In genomic region chr15:48473667-48474066, GRCh38 we compare ENCODE assay signal across 18 cellular contexts.
DNase-seq lines count a peak whose midpoint lies in the region; ATAC-seq and TF ChIP-seq lines count a peak whose summit lies in the region.
"Had no signal": no experiment of that assay in that cellular context is flagged by ENCODE, and none has a peak within 500 bp of the region (broad histone marks: within the 10 kb centered on the region; RNA-seq: fewer than 3 reads in every experiment).

No MANE protein-coding gene starts in this region.

- peaks cover 88% of the 10 kb centered on the region for H3F3A ChIP-seq in GM23248 (ENCODE audit: insufficient read depth)

- H2BK15ac ChIP-seq in IMR-90 (ENCODE audit: low read depth, low read length): no peak overlapping the region

- H3K9me3 Mint-ChIP-seq in chondrocyte (ENCODE audit: low read depth): no peaks in the 10 kb centered on the region
- H3K9me3 Mint-ChIP-seq in osteocyte (ENCODE audit: unreplicated experiment): no peaks in the 10 kb centered on the region
- no peaks in the 10 kb centered on the region for H3K9me3 Mint-ChIP-seq in Caco-2 (ENCODE audit: unreplicated experiment)
- H3K9me3 Mint-ChIP-seq: CD4-positive, CD25-positive, alpha-beta regulatory T cell; CD8-positive, alpha-beta memory T cell; GM23338 had no signal

- H3K79me2 ChIP-seq in GM23248 (ENCODE audit: insufficient read depth): peaks cover 49% of the 10 kb centered on the region

- H2AFZ ChIP-seq in GM23248: no peak overlapping the region
- no peak overlapping the region for H2AFZ ChIP-seq in IMR-90 (replicated peaks; ENCODE audit: low read length, poor library complexity)
- H2AFZ ChIP-seq: GM23338 had no signal

- no peak for DNase-seq in GM23248
- DNase-seq in IMR-90: no peak
- no peak for DNase-seq in chondrocyte (ENCODE audit: low spot score)
- DNase-seq in osteocyte (ENCODE audit: extremely low spot score, unreplicated experiment): no peak
- no peak for DNase-seq in Caco-2
- no peak for DNase-seq in stimulated activated CD4-positive, alpha-beta T cell treated with anti-CD3 and anti-CD28 coated beads, Interleukin-4, amount 100 ng/mL, for 1 hour
- DNase-seq in activated CD4-positive, alpha-beta T cell treated with anti-CD3 and anti-CD28 coated beads for 1 hour: no peak
- DNase-seq: ACHN; BE2C; C1 segment of cervical spinal cord; CD4-positive, CD25-positive, alpha-beta regulatory T cell; CD8-positive, alpha-beta memory T cell; DMS153; DMS79; GDM1; HCEC 1CT had no signal

- H4K20me1 ChIP-seq in GM23248 (ENCODE audit: insufficient read depth): no peaks in the 10 kb centered on the region
- no peaks in the 10 kb centered on the region for H4K20me1 ChIP-seq in IMR-90 (ENCODE audit: insufficient read depth, low read length)

- H3K4me1 Mint-ChIP-seq in chondrocyte (ENCODE audit: low read depth) (peaks cover 83% of the 10 kb centered on the region), osteocyte (ENCODE audit: unreplicated experiment) (peaks cover 68% of the 10 kb centered on the region), Caco-2 (ENCODE audit: low read depth, unreplicated experiment) (no peaks in the 10 kb centered on the region)
- H3K4me1 Mint-ChIP-seq: CD4-positive, CD25-positive, alpha-beta regulatory T cell; CD8-positive, alpha-beta memory T cell had no signal

- no peak overlapping the region for H4K8ac ChIP-seq in IMR-90 (ENCODE audit: low read depth in 2 of 2, low read length in 2 of 2)

- no peak for TF ChIP-seq POLR2A in IMR-90 (IDR thresholded peaks at IDR 0.05; ENCODE audit: low read depth, low read length)

- ATAC-seq in IMR-90 (ENCODE audit: low read depth): no peak
- ATAC-seq: GM23338 had no signal

- H3K4me2 ChIP-seq in GM23248 (ENCODE audit: unreplicated experiment) (peak overlapping the region; percentile 33), IMR-90 (ENCODE audit: low read depth, low read length) (no peak overlapping the region)
- H3K4me2 ChIP-seq: GM23338, KMS-11 had no signal

- WGBS in GM23248 (ENCODE audit: low coverage in 1 of 2, low lambda C conversion rate in 2 of 2, missing lambda C conversion rate in 2 of 2), 2 experiments: 83 to 85% methylated on average over 2 of the region's 2 CpGs
- WGBS in IMR-90 (ENCODE audit: extremely low coverage in 2 of 2, insufficient read length in 1 of 2), 2 experiments: no CpG with 5 or more reads among the region's 2 CpGs

- no peaks in the 10 kb centered on the region for H3K9me2 ChIP-seq in GM23248 (ENCODE audit: insufficient read depth)

- H3K36me3 ChIP-seq in GM23248 (ENCODE audit: low read depth) (peaks cover 88% of the 10 kb centered on the region), IMR-90 (ENCODE audit: control insufficient read depth, insufficient read depth, low read length) (peaks cover 46% of the 10 kb centered on the region), Caco-2 (ENCODE audit: control insufficient read depth, insufficient read depth, low read length) (no peaks in the 10 kb centered on the region)
- H3K36me3 ChIP-seq: BE2C had no signal

- peaks cover 24% of the 10 kb centered on the region for H3K9me1 ChIP-seq in IMR-90 (ENCODE audit: insufficient read depth, low read length)

- in situ Hi-C loops in GM23248 (cut with MboI) (no loop called here), IMR-90 (cut with MboI; ENCODE audit: low sequenced_read_pairs) (no loop called here)

- H2BK20ac ChIP-seq in IMR-90 (ENCODE audit: low read depth, low read length): no peak overlapping the region

- H3K56ac ChIP-seq in IMR-90 (ENCODE audit: extremely low read depth, insufficient read depth, low read length): no peak overlapping the region

- intact Hi-C loops in IMR-90 (cut with micrococcal nuclease) (no loop called here), Caco-2 (cut with micrococcal nuclease; ENCODE audit: unreplicated experiment) (no loop called here)

- H3K36me3 Mint-ChIP-seq in chondrocyte (ENCODE audit: low read depth) (peaks cover 61% of the 10 kb centered on the region), osteocyte (ENCODE audit: unreplicated experiment) (peaks cover 79% of the 10 kb centered on the region), Caco-2 (ENCODE audit: insufficient read depth, unreplicated experiment) (no peaks in the 10 kb centered on the region)
- H3K36me3 Mint-ChIP-seq: CD4-positive, CD25-positive, alpha-beta regulatory T cell; CD8-positive, alpha-beta memory T cell had no signal

- peaks cover 18 to 48% of the 10 kb centered on the region in 2 experiments; a peak in 3 of 4 replicates for H3K79me1 ChIP-seq in IMR-90 (ENCODE audit: low read depth in 1 of 2, low read length in 2 of 2)

- BruUV-seq in IMR-90 (replicated peaks; lab: Mats Ljungman, UMichigan) (no TSS peak), Caco-2 (replicated peaks; lab: Mats Ljungman, UMichigan) (no TSS peak)

- TF ChIP-seq RAD21 in IMR-90 (IDR thresholded peaks at IDR 0.05; ENCODE audit: low read length): no peak

- H2BK120ac ChIP-seq in IMR-90 (ENCODE audit: low read depth, low read length): no peak overlapping the region

- dilution Hi-C loops in IMR-90 (cut with HindIII; ENCODE audit: low sequenced_read_pairs, unreplicated experiment): no loop called here

- H3K4me1 ChIP-seq in GM23248 (ENCODE audit: insufficient read depth) (peaks cover 40% of the 10 kb centered on the region), IMR-90 (ENCODE audit: control insufficient read depth, insufficient read depth, low read length) (peaks cover 2% of the 10 kb centered on the region; the same call in 1 of the 2 replicates), Caco-2 (no peaks in the 10 kb centered on the region)
- H3K4me1 ChIP-seq: BE2C had no signal

- no peak overlapping the region for H2AK9ac ChIP-seq in IMR-90 (replicated peaks; ENCODE audit: low read depth, low read length, poor library complexity)

- peak overlapping the region; percentile 25 for H2BK5ac ChIP-seq in IMR-90 (ENCODE audit: low read depth, low read length, poor library complexity, severe bottlenecking)

- CTCF ChIA-PET in IMR-90 (lab: Yijun Ruan, JAX) (no interaction called here), Caco-2 (lab: Charles Lee) (no interaction called here)

- H3K9ac ChIP-seq in GM23248 (0 out of 2 replicates have a peak overlapping the region, but pooled peaks have one; percentile 43), IMR-90 (ENCODE audit: low read depth, low read length) (no peak overlapping the region)
- H3K9ac ChIP-seq: KMS-11 had no signal

- H3K27me3 Mint-ChIP-seq in chondrocyte (ENCODE audit: low read depth) (no peaks in the 10 kb centered on the region), osteocyte (ENCODE audit: unreplicated experiment) (no peaks in the 10 kb centered on the region), Caco-2 (ENCODE audit: insufficient read depth, unreplicated experiment) (no peaks in the 10 kb centered on the region)

- no peak overlapping the region for H4K5ac ChIP-seq in IMR-90 (ENCODE audit: low read depth, low read length)

- H3K27me3 ChIP-seq in GM23248 (replicated peaks; ENCODE audit: insufficient read depth) (no peaks in the 10 kb centered on the region), IMR-90 (ENCODE audit: control insufficient read depth, insufficient read depth, low read length) (no peaks in the 10 kb centered on the region), Caco-2 (replicated peaks; ENCODE audit: control insufficient read depth, insufficient read depth, low read length) (no peaks in the 10 kb centered on the region)
- H3K27me3 ChIP-seq: BE2C had no signal

- H3K4me3 Mint-ChIP-seq in chondrocyte (ENCODE audit: unreplicated experiment): no peak overlapping the region
- H3K4me3 Mint-ChIP-seq in osteocyte (ENCODE audit: unreplicated experiment): no peak overlapping the region
- H3K4me3 Mint-ChIP-seq in Caco-2 (ENCODE audit: unreplicated experiment): no peak overlapping the region
- H3K4me3 Mint-ChIP-seq: CD4-positive, CD25-positive, alpha-beta regulatory T cell; CD8-positive, alpha-beta memory T cell; GM23338 had no signal

- no peak for TF ChIP-seq CTCF in IMR-90 (conservative IDR thresholded peaks at IDR 0.05; ENCODE audit: low read depth, low read length)
- no peak for TF ChIP-seq CTCF in chondrocyte (IDR thresholded peaks at IDR 0.05)
- no peak for TF ChIP-seq CTCF in osteocyte (IDR thresholded peaks at IDR 0.05)
- no peak for TF ChIP-seq CTCF in Caco-2 (IDR thresholded peaks at IDR 0.05; ENCODE audit: insufficient read depth in 1 of 2, low read depth in 1 of 2, low read length in 1 of 2, severe bottlenecking in 1 of 2, unreplicated experiment in 1 of 2)

- H3K9me3 ChIP-seq in GM23248 (ENCODE audit: low read depth) (no peaks in the 10 kb centered on the region), IMR-90 (ENCODE audit: control insufficient read depth, insufficient read depth, low read length) (no peaks in the 10 kb centered on the region), Caco-2 (no peaks in the 10 kb centered on the region)
- H3K9me3 ChIP-seq: BE2C had no signal

- no peak overlapping the region for H3K18ac ChIP-seq in IMR-90 (ENCODE audit: low read depth, low read length)

- no peak overlapping the region for H3K4me3 ChIP-seq in GM23248
- no peak overlapping the region for H3K4me3 ChIP-seq in IMR-90 (ENCODE audit: insufficient read depth, low read depth, low read length)
- no peak overlapping the region for H3K4me3 ChIP-seq in Caco-2 (ENCODE audit: low read depth, low read length)
- H3K4me3 ChIP-seq: GM23338 had no signal

- POLR2A ChIA-PET in IMR-90 (lab: Charles Lee; ENCODE audit: unreplicated experiment): no interaction called here
- POLR2A ChIA-PET in Caco-2 (lab: Charles Lee): no interaction called here

- H2AK5ac ChIP-seq in IMR-90 (ENCODE audit: low read depth, low read length): no peak overlapping the region

- H3K4ac ChIP-seq in IMR-90 (ENCODE audit: low read depth, low read length): no peak overlapping the region

- H4K91ac ChIP-seq in IMR-90 (ENCODE audit: insufficient read depth, low read depth, low read length): no peak overlapping the region

- H3K23ac ChIP-seq in IMR-90 (ENCODE audit: low read depth, low read length): no peak overlapping the region

- no peak overlapping the region for H3K14ac ChIP-seq in IMR-90 (replicated peaks; ENCODE audit: low read depth, low read length)

- peak overlapping the region; percentile 85 for H3K27ac ChIP-seq in GM23248
- no peak overlapping the region for H3K27ac ChIP-seq in IMR-90 (ENCODE audit: insufficient read depth, low read length)
- H3K27ac ChIP-seq: KMS-11 had no signal

- H3K27ac Mint-ChIP-seq in chondrocyte (ENCODE audit: unreplicated experiment) (peak overlapping the region; percentile 49), osteocyte (ENCODE audit: unreplicated experiment) (peak overlapping the region; percentile 87), Caco-2 (ENCODE audit: unreplicated experiment) (no peak overlapping the region)
- H3K27ac Mint-ChIP-seq: CD4-positive, CD25-positive, alpha-beta regulatory T cell; CD8-positive, alpha-beta memory T cell; GM23338 had no signal

TF ChIP-seq in IMR-90, 13 proteins besides CTCF, POLR2A, EP300 and RAD21 (continues in another document):
- TF ChIP-seq FOS (IDR thresholded peaks at IDR 0.05; ENCODE audit: low read depth, low read length) (no peak), RCOR1 (IDR thresholded peaks at IDR 0.05; ENCODE audit: insufficient replicate concordance, low read length) (no peak), MAZ (IDR thresholded peaks at IDR 0.05; ENCODE audit: borderline replicate concordance, low read depth, low read length) (no peak), RFX5 (IDR thresholded peaks at IDR 0.05; ENCODE audit: low read depth, low read length) (no peak), SMC3 (IDR thresholded peaks at IDR 0.05; ENCODE audit: low read depth, low read length) (no peak)
